In genomic region chr14:53306926-53307325, GRCh38 we compare ENCODE assay signal across 8 cellular contexts.
DNase-seq lines count a peak whose midpoint lies in the region; ATAC-seq and TF ChIP-seq lines count a peak whose summit lies in the region.

No MANE protein-coding gene starts in this region.

- BruUV-seq in IMR-90 (replicated peaks; lab: Mats Ljungman, UMichigan), result no TSS peak

- TF ChIP-seq RAD21 in IMR-90 (IDR thresholded peaks at IDR 0.05; ENCODE audit: low read length), result no peak

- H4K91ac ChIP-seq in IMR-90 (ENCODE audit: insufficient read depth, low read depth, low read length), result no peak overlapping the region

- peak overlapping the region in 1 of 2 experiments; percentile 7; a peak in 1 of 4 replicates for H4K8ac ChIP-seq in IMR-90 (ENCODE audit: low read depth in 2 of 2, low read length in 2 of 2)

- H3K4me2 ChIP-seq in IMR-90 (ENCODE audit: low read depth, low read length), result no peak overlapping the region

- H3K4me1 ChIP-seq in IMR-90 (ENCODE audit: control insufficient read depth, insufficient read depth, low read length), result peaks cover 10% of the 10 kb centered on the region

- no peaks in the 10 kb centered on the region for H4K20me1 ChIP-seq in IMR-90 (ENCODE audit: insufficient read depth, low read length)

- no peak overlapping the region for H2AK9ac ChIP-seq in IMR-90 (replicated peaks; ENCODE audit: low read depth, low read length, poor library complexity)

- no peaks in the 10 kb centered on the region; the same call in 1 of the 2 replicates for H3K27me3 ChIP-seq in IMR-90 (ENCODE audit: control insufficient read depth, insufficient read depth, low read length)
- no peaks in the 10 kb centered on the region for H3K27me3 ChIP-seq in layer of hippocampus (ENCODE audit: control insufficient read depth, insufficient read depth, low read length)

- no peak overlapping the region; the same call in 1 of the 2 replicates for H3K18ac ChIP-seq in IMR-90 (ENCODE audit: low read depth, low read length)

- H3K9me1 ChIP-seq in IMR-90 (ENCODE audit: insufficient read depth, low read length), result peaks cover 3% of the 10 kb centered on the region

- peak; percentile 71 for DNase-seq in IMR-90
- peak; percentile 19 for DNase-seq in cerebellum (ENCODE audit: low spot score)
- DNase-seq in stromal cell of bone marrow (ENCODE audit: low read depth), result peak; percentile 30
- no peak for DNase-seq in stimulated activated CD8-positive, alpha-beta memory T cell treated with anti-CD3 and anti-CD28 coated beads, Interleukin-4, amount 100 ng/mL, for 48 hours
- DNase-seq in SHP77 (lab: John Stamatoyannopoulos, UW), result no peak
- DNase-seq in GM20000 (ENCODE audit: low spot score), result no peak
- no peak for DNase-seq in activated CD8-positive, alpha-beta memory T cell treated with anti-CD3 and anti-CD28 coated beads, Interleukin-2, amount 50 U/mL, for 4 hours

- dilution Hi-C loops in IMR-90 (cut with HindIII; ENCODE audit: low sequenced_read_pairs, unreplicated experiment), result no loop called here

- H3K4ac ChIP-seq in IMR-90 (ENCODE audit: low read depth, low read length), result peak overlapping the region; percentile 5

- no peaks in the 10 kb centered on the region for H3K79me1 ChIP-seq in IMR-90 (ENCODE audit: low read depth in 1 of 2, low read length in 2 of 2)

- 0 out of 2 replicates have a peak overlapping the region, but pooled peaks have one; percentile 3 for H3K14ac ChIP-seq in IMR-90 (replicated peaks; ENCODE audit: low read depth, low read length)

- POLR2A ChIA-PET in IMR-90 (lab: Charles Lee; ENCODE audit: unreplicated experiment), result no interaction called here

- CTCF ChIA-PET in IMR-90 (lab: Yijun Ruan, JAX), result interaction anchor here (0.8 to 3.2 kb wide), 5 partner anchors 11 to 1041 kb away, joined by 3 to 17 read pairs (median 5); no protein-coding TSS in a partner anchor

- H3K27ac ChIP-seq in IMR-90 (ENCODE audit: insufficient read depth, low read length) (peak overlapping the region; percentile 76; the same call in 1 of the 2 replicates), layer of hippocampus (ENCODE audit: low read depth, low read length) (peak overlapping the region; percentile 97)

- no peak overlapping the region for H3K4me3 ChIP-seq in IMR-90 (ENCODE audit: insufficient read depth, low read depth, low read length)

- H2BK20ac ChIP-seq in IMR-90 (ENCODE audit: low read depth, low read length), result peak overlapping the region; percentile 5; the same call in 1 of the 2 replicates

- H2BK120ac ChIP-seq in IMR-90 (ENCODE audit: low read depth, low read length), result peak overlapping the region; percentile 32; the same call in 1 of the 2 replicates

- peak overlapping the region; percentile 62; the same call in 1 of the 2 replicates for H3K9ac ChIP-seq in IMR-90 (ENCODE audit: low read depth, low read length)

- no peaks in the 10 kb centered on the region for H3K9me3 ChIP-seq in IMR-90 (ENCODE audit: control insufficient read depth, insufficient read depth, low read length)

- no peak for TF ChIP-seq POLR2A in IMR-90 (IDR thresholded peaks at IDR 0.05; ENCODE audit: low read depth, low read length)

- no CpG with 5 or more reads among the region's 4 CpGs for WGBS in IMR-90 (ENCODE audit: extremely low coverage in 2 of 2, insufficient read length in 1 of 2), 2 experiments

- in situ Hi-C loops in IMR-90 (cut with MboI; ENCODE audit: low sequenced_read_pairs), result loop anchor here (5.0 to 25.0 kb wide), 2 partner anchors 345 to 490 kb away; partner anchors contain the start of gene FERMT2

- H3K56ac ChIP-seq in IMR-90 (ENCODE audit: extremely low read depth, insufficient read depth, low read length), result no peak overlapping the region

- H2BK15ac ChIP-seq in IMR-90 (ENCODE audit: low read depth, low read length), result 0 out of 3 replicates have a peak overlapping the region, but pooled peaks have one; percentile 19

- H2AK5ac ChIP-seq in IMR-90 (ENCODE audit: low read depth, low read length), result peak overlapping the region; percentile 25; the same call in 1 of the 2 replicates

- no peak overlapping the region; the same call in 1 of the 2 replicates for H4K5ac ChIP-seq in IMR-90 (ENCODE audit: low read depth, low read length)

- H2BK5ac ChIP-seq in IMR-90 (ENCODE audit: low read depth, low read length, poor library complexity, severe bottlenecking), result no peak overlapping the region

- intact Hi-C loops in IMR-90 (cut with micrococcal nuclease), result loop anchor here (2.0 to 5.0 kb wide), 9 partner anchors 155 to 1160 kb away; partner anchors contain the start of genes DDHD1 and FERMT2

- ATAC-seq in IMR-90 (ENCODE audit: low read depth), result peak; percentile 59

- H2AFZ ChIP-seq in IMR-90 (replicated peaks; ENCODE audit: low read length, poor library complexity), result no peak overlapping the region

- TF ChIP-seq CTCF in IMR-90 (conservative IDR thresholded peaks at IDR 0.05; ENCODE audit: low read depth, low read length) (no peak), GM20000 (IDR thresholded peaks at IDR 0.05; ENCODE audit: extremely low read depth, missing control alignments) (no peak)

- H3K36me3 ChIP-seq in IMR-90 (ENCODE audit: control insufficient read depth, insufficient read depth, low read length), result no peaks in the 10 kb centered on the region

- no peak overlapping the region for H3K23ac ChIP-seq in IMR-90 (ENCODE audit: low read depth, low read length)

TF ChIP-seq in IMR-90, 13 proteins besides CTCF, POLR2A, EP300 and RAD21:
- TF ChIP-seq, protein P1, sequence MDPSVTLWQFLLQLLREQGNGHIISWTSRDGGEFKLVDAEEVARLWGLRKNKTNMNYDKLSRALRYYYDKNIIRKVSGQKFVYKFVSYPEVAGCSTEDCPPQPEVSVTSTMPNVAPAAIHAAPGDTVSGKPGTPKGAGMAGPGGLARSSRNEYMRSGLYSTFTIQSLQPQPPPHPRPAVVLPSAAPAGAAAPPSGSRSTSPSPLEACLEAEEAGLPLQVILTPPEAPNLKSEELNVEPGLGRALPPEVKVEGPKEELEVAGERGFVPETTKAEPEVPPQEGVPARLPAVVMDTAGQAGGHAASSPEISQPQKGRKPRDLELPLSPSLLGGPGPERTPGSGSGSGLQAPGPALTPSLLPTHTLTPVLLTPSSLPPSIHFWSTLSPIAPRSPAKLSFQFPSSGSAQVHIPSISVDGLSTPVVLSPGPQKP (IDR thresholded peaks at IDR 0.05; ENCODE audit: borderline replicate concordance, low read depth, low read length), result no peak

Comparison
In these comparisons a context has a peak if more than half of its experiments do, and no peak if none do; other contexts are left out.
1. DNase-seq: peak in IMR-90 (single experiment), cerebellum (single experiment) and stromal cell of bone marrow (single experiment); none in stimulated activated CD8-positive, alpha-beta memory T cell treated with anti-CD3 and anti-CD28 coated beads, Interleukin-4, amount 100 ng/mL, for 48 hours (single experiment), SHP77 (0 of 2), GM20000 (single experiment) and activated CD8-positive, alpha-beta memory T cell treated with anti-CD3 and anti-CD28 coated beads, Interleukin-2, amount 50 U/mL, for 4 hours (single experiment).